In genomic region chr1:112702420-112703261, GRCh38 we compare ENCODE assay signal across 11 cellular contexts. TPM values are rescaled to one million over a fixed set of nuclear protein-coding genes. Genes with fewer than 3 reads are reported as not detected.
DNase-seq lines count a peak whose midpoint lies in the region; ATAC-seq and TF ChIP-seq lines count a peak whose summit lies in the region.
"Had no signal": no experiment of that assay in that cellular context is flagged by ENCODE, and none has a peak within 500 bp of the region (broad histone marks: within the 10 kb centered on the region; RNA-seq: fewer than 3 reads in every experiment).

No MANE protein-coding gene starts in this region.

- TF ChIP-seq POLR2A in heart left ventricle (IDR thresholded peaks at IDR 0.05) (no peak), vagina (IDR thresholded peaks at IDR 0.05) (no peak)

- no peaks in the 10 kb centered on the region for H3K27me3 Mint-ChIP-seq in chondrocyte (ENCODE audit: low read depth)
- peaks cover 4% of the 10 kb centered on the region for H3K27me3 Mint-ChIP-seq in nephron (ENCODE audit: low read depth)

- H3K27me3 ChIP-seq in heart left ventricle (no peaks in the 10 kb centered on the region), vagina (no peaks in the 10 kb centered on the region)

- intact Hi-C loops in heart left ventricle (cut with DNase I) = loop anchor here in 4 of 10 donors (10.0 kb wide), 2 partner anchors 198 to 238 kb away; partner anchors contain the start of gene WNT2B (in 4 of the 4)
- intact Hi-C loops in left ventricle myocardium superior (cut with micrococcal nuclease) = loop anchor here (10.0 kb wide), 1 partner anchor 308 kb away; the partner anchor contains the start of gene CTTNBP2NL
- intact Hi-C loops in vagina (cut with DNase I) = no loop called here

- no peak for ATAC-seq in heart left ventricle
- no peak for ATAC-seq in left ventricle myocardium superior
- ATAC-seq in HG03457 (IDR thresholded peaks at IDR 0.05; ENCODE audit: unreplicated experiment) = no peak
- ATAC-seq in GM19324 (IDR thresholded peaks at IDR 0.05; ENCODE audit: low FRiP score, unreplicated experiment) = no peak

- H3K36me3 ChIP-seq in heart left ventricle (peaks cover 0 to 64% (median 51%) of the 10 kb centered on the region in 9 donors), vagina (peaks cover 0 to 13% of the 10 kb centered on the region in 2 donors)

- peaks cover 75% of the 10 kb centered on the region for H3K4me1 Mint-ChIP-seq in chondrocyte (ENCODE audit: low read depth)
- peaks cover 79% of the 10 kb centered on the region for H3K4me1 Mint-ChIP-seq in nephron

- H3K9me3 Mint-ChIP-seq in chondrocyte (ENCODE audit: low read depth) (no peaks in the 10 kb centered on the region), nephron (no peaks in the 10 kb centered on the region)

- DNase-seq in heart left ventricle (no peak), left ventricle myocardium superior (no peak), chondrocyte (ENCODE audit: low spot score) (no peak), vagina (ENCODE audit: extremely low spot score in 2 of 2) (peak in 1 of 2 donors; percentile 84), NCI-H2107 (lab: John Stamatoyannopoulos, UW) (no peak)
- DNase-seq: activated CD4-positive, alpha-beta T cell treated with anti-CD3 and anti-CD28 coated beads, Interleukin-2, amount 50 U/mL, for 4 hours; COR-L47; NCI-H146 had no signal

- peak overlapping the region; percentile 96 for H3K27ac Mint-ChIP-seq in chondrocyte (ENCODE audit: unreplicated experiment)
- H3K27ac Mint-ChIP-seq in nephron = peak overlapping the region; percentile 92 to 95 (median 93)

- no peak overlapping the region for H3K4me3 Mint-ChIP-seq in chondrocyte (ENCODE audit: unreplicated experiment)
- H3K4me3 Mint-ChIP-seq in nephron = peak overlapping the region; percentile 45 to 65 (median 54)

- H3K9me3 ChIP-seq in heart left ventricle (no peaks in the 10 kb centered on the region), vagina (no peaks in the 10 kb centered on the region)

- 51 to 65% (median 59%) methylated on average over 10 to 12 of the region's 12 CpGs for WGBS in heart left ventricle, 4 donors

- H3K4me1 ChIP-seq in heart left ventricle = peaks cover 17 to 87% (median 80%) of the 10 kb centered on the region in 12 donors
- H3K4me1 ChIP-seq in vagina = peaks cover 85% of the 10 kb centered on the region

- H3K36me3 Mint-ChIP-seq in chondrocyte (ENCODE audit: low read depth) = peaks cover 19% of the 10 kb centered on the region
- H3K36me3 Mint-ChIP-seq in nephron (ENCODE audit: low read depth) = peaks cover 51% of the 10 kb centered on the region

- peak overlapping the region; percentile 67 to 100 (median 96) for H3K27ac ChIP-seq in heart left ventricle
- H3K27ac ChIP-seq in vagina = peak overlapping the region; percentile 99

- no peak overlapping the region for H3K4me3 ChIP-seq in heart left ventricle
- H3K4me3 ChIP-seq in vagina = no peak overlapping the region

- TF ChIP-seq CTCF in heart left ventricle (IDR thresholded peaks at IDR 0.05) = no peak
- TF ChIP-seq CTCF in chondrocyte (IDR thresholded peaks at IDR 0.05) = no peak
- TF ChIP-seq CTCF in nephron (IDR thresholded peaks at IDR 0.05; ENCODE audit: unreplicated experiment in 3 of 3) = no peak
- TF ChIP-seq CTCF in vagina (IDR thresholded peaks at IDR 0.05) = no peak

RNA-seq across cellular contexts. Expression of gene RHOC, which starts 4.3 kb away (rescaled TPM):
- total RNA-seq in heart left ventricle (100 to 1,000 TPM; 147 to 432 (median 217) TPM), left ventricle myocardium superior (96.0 TPM), chondrocyte (303 to 446 TPM (median 444 TPM) in 3 replicates), vagina (251 TPM)
- polyA plus RNA-seq in heart left ventricle = 100 to 1,000 TPM; 170 to 443 TPM

RNA-seq across cellular contexts. Expression of gene PPM1J, which starts 12.5 kb away (rescaled TPM):
- 10 to 100 TPM in 3 of 9 donors, 1 to 10 TPM in 6; 4.2 to 11.5 (median 8.3) TPM for total RNA-seq in heart left ventricle
- 1 to 10 TPM; 1.8 to 6.9 TPM for polyA plus RNA-seq in heart left ventricle
- 7.2 TPM for total RNA-seq in left ventricle myocardium superior
- 0.59 to 0.87 TPM (median 0.85 TPM) in 3 replicates for total RNA-seq in chondrocyte
- 7.9 TPM for total RNA-seq in vagina

RNA-seq across cellular contexts. Expression of gene MOV10, which starts 28.2 kb away (rescaled TPM):
- total RNA-seq in heart left ventricle = 10 to 100 TPM in 7 of 9 donors, 1 to 10 TPM in 2; 7.5 to 43.6 (median 13.3) TPM
- 10 to 100 TPM; 10.8 to 25.3 TPM for polyA plus RNA-seq in heart left ventricle
- 14.0 TPM for total RNA-seq in left ventricle myocardium superior
- 40.8 to 59.6 TPM (median 45.9 TPM) in 3 replicates for total RNA-seq in chondrocyte
- 53.0 TPM for total RNA-seq in vagina
